Comparison of ENCODE assay signal across 17 cellular contexts in genomic region chr5:68398146-68398812, GRCh38.
"Had no signal": no experiment of that assay in that cellular context is flagged by ENCODE, and none has a peak within 500 bp of the region (broad histone marks: within the 10 kb centered on the region; RNA-seq: fewer than 3 reads in every experiment).

No MANE protein-coding gene starts in this region.

- DNase-seq: cortex of kidney; dorsolateral prefrontal cortex; effector CD8-positive, alpha-beta T cell; foreskin melanocyte; heart left ventricle; hippocampal formation; left colon; left ventricle myocardium superior; mesenchymal stem cell; midbrain; nephron progenitor cell; psoas muscle; retina; right lobe of liver; testis; upper lobe of right lung had no signal

- H3K27ac Mint-ChIP-seq: nephron progenitor cell; stimulated activated naive CD8-positive, alpha-beta T cell treated with anti-CD3 and anti-CD28 coated beads, Interleukin-15, Interleukin-2, amounts not matched to agents 100 ng/mL and 50 ng/mL, for 24 hours had no signal

- ATAC-seq: heart left ventricle, left colon, left ventricle myocardium superior, psoas muscle, right lobe of liver, upper lobe of right lung had no signal

- H3K4me3 Mint-ChIP-seq: nephron progenitor cell; stimulated activated naive CD8-positive, alpha-beta T cell treated with anti-CD3 and anti-CD28 coated beads, Interleukin-15, Interleukin-2, amounts not matched to agents 100 ng/mL and 50 ng/mL, for 24 hours had no signal
